Comparison of ENCODE assay signal across 1 cellular context in the genomic region with DNA sequence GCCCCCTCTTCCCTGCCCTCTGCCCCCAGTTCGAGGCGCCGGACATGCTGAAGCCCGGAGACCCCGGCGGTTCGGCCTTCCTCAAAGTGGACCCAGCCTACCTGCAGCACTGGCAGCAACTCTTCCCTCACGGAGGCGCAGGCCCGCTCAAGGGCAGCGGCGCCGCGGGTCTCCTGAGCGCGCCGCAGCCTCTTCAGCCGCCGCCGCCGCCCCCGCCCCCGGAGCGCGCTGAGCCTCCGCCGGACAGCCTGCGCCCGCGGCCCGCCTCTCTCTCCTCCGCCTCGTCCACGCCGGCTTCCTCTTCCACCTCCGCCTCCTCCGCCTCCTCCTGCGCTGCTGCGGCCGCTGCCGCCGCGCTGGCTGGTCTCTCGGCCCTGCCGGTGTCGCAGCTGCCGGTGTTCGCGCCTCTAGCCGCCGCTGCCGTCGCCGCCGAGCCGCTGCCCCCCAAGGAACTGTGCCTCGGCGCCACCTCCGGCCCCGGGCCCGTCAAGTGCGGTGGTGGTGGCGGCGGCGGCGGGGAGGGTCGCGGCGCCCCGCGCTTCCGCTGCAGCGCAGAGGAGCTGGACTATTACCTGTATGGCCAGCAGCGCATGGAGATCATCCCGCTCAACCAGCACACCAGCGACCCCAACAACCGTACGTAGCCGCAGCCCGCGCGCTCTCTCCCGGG.
A peak's percentile ranks its signal among the peaks of the same experiment; 100 is the strongest.
TF ChIP-seq lines count a peak whose summit lies in the region.

No MANE protein-coding gene starts in this region.

TF ChIP-seq in HepG2, 621 proteins besides CTCF, POLR2A, EP300 and RAD21 (continued from another document):
- TF ChIP-seq HNRNPLL (IDR thresholded peaks at IDR 0.05; ENCODE audit: low read depth, low read length, poor library complexity, severe bottlenecking), result peak; percentile 77
- TF ChIP-seq ZNF777 (CRISPR knock-in tag; IDR thresholded peaks at IDR 0.05), result 0 out of 2 replicates have a peak, but pooled peaks have one; percentile 10
